In the genomic region with DNA sequence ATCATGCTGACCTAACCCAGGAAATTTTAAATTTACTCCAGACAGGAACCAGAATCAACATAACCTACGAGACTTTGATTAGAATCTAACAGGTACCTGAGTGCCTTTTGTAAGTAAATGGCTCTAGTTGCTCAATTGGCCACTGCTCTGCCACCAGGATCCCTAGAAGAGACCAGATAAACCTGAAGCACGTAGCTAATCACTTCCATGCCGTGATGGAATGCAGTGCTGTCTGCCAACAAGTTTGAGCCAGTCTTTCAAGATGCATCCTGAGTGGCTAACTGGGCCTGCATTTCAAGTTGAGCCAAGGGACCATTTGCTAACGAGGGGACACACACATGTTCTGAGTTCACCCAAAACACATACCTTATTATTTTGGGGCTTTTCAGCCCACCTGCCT, we compare ENCODE assay signal across 1 cellular context. TPM values are rescaled to one million over a fixed set of nuclear protein-coding genes. Genes with fewer than 3 reads are reported as not detected.
"Had no signal": no experiment of that assay in that cellular context is flagged by ENCODE, and none has a peak within 500 bp of the region (broad histone marks: within the 10 kb centered on the region; RNA-seq: fewer than 3 reads in every experiment).

No MANE protein-coding gene starts in this region.

RNA-seq across cellular contexts. Expression of a gene that starts 15.8 kb away (rescaled TPM):
- total RNA-seq: OCI-LY7 had no signal
